Comparison of ENCODE assay signal across 1 cellular context in the genomic region with DNA sequence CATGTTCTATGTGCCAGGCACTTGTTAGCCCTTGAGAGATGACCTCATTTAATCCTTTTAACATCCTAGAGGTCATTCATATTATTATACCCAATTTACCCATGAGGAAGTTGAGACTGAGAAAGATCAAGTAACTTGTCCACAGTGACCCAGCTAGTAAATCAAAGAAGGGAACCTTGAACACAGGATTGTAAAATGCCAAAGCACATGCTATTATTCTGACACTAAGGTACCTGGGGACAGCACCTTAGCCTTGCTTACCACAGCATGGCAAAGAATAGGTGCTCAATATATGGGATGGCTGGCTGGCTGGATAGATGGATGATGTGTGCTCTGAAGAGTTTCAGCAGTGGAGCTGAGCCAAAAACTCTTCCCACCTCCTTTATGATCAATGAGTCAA.
TF ChIP-seq lines count a peak whose summit lies in the region.

No MANE protein-coding gene starts in this region.

TF ChIP-seq in GM23338, 12 proteins besides CTCF, POLR2A, EP300 and RAD21 (continued from another document):
- TF ChIP-seq REST (IDR thresholded peaks at IDR 0.05; ENCODE audit: unreplicated experiment) (no peak), ZNF331 (CRISPR knock-in tag; IDR thresholded peaks at IDR 0.05; ENCODE audit: low read depth) (no peak), CREB1 (CRISPR knock-in tag; IDR thresholded peaks at IDR 0.05; ENCODE audit: low read depth) (no peak), EZH2phosphoT487 (IDR thresholded peaks at IDR 0.05; ENCODE audit: unreplicated experiment) (no peak), STAT1 (IDR thresholded peaks at IDR 0.05; ENCODE audit: unreplicated experiment) (no peak), JUNB (IDR thresholded peaks at IDR 0.05; ENCODE audit: unreplicated experiment) (no peak), ZNF462 (CRISPR knock-in tag; IDR thresholded peaks at IDR 0.05) (no peak), POLR2AphosphoS5 (IDR thresholded peaks at IDR 0.05; ENCODE audit: low read depth) (no peak), EZH2 (IDR thresholded peaks at IDR 0.05; ENCODE audit: low read depth, unreplicated experiment) (no peak), NANOG (IDR thresholded peaks at IDR 0.05; ENCODE audit: borderline replicate concordance) (no peak)
- TF ChIP-seq, protein P1, sequence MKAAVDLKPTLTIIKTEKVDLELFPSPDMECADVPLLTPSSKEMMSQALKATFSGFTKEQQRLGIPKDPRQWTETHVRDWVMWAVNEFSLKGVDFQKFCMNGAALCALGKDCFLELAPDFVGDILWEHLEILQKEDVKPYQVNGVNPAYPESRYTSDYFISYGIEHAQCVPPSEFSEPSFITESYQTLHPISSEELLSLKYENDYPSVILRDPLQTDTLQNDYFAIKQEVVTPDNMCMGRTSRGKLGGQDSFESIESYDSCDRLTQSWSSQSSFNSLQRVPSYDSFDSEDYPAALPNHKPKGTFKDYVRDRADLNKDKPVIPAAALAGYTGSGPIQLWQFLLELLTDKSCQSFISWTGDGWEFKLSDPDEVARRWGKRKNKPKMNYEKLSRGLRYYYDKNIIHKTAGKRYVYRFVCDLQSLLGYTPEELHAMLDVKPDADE (IDR thresholded peaks at IDR 0.05) = no peak
